Comparison of ENCODE assay signal across 17 cellular contexts in the genomic region with DNA sequence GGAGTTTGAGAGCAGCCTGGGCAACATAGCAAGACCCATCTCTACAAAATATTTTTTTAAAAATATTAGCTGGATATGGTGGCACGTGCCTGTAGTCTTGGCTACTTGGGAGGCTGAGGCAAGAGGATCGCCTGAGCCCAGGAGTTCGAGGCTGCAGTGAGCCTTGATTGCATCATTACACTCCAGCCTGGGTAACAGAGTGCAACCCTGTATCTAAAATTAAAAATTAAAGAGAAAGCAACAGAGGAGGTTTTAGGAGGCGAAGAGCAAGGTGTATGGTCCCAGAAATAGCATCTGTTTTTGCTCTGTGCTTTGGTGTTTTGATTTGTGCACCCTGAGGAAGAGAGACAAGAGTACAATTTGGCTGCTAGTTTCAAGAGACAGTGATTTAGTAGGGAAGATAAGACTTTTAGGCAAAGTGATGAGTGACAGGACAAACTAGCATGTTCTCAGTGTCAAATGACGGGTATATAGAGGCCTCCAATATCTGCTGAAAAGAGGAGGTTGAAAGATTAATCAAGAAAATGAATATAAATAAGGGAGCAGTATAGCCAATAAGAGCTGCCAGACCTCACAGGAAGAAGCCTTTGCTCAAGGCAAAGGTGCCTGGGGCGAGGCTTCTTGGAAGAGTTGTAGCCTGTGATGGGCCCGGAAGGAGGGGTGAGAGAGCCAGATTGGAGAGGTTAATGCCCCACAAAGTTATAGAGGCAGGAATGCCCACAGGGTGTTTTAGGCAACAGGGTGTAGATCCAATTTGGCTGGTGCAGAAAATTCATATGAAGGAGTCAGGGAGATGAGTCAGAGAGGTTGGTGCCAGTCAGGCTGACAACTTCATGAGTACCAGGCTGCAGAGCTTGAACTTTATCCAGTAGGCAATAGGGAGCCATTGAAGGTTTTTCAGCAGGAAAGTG. TPM values are rescaled to one million over a fixed set of nuclear protein-coding genes. Genes with fewer than 3 reads are reported as not detected.
DNase-seq lines count a peak whose midpoint lies in the region; ATAC-seq, FAIRE-seq and TF ChIP-seq lines count a peak whose summit lies in the region.
"Had no signal": no experiment of that assay in that cellular context is flagged by ENCODE, and none has a peak within 500 bp of the region (broad histone marks: within the 10 kb centered on the region; RNA-seq: fewer than 3 reads in every experiment).

No MANE protein-coding gene starts in this region.

- DNase-seq in M059J (ENCODE audit: low read depth) (peak; percentile 96), body of pancreas (no peak), keratinocyte (ENCODE audit: low read depth, low spot score) (peak; percentile 32), thoracic aorta (ENCODE audit: low spot score) (peak; percentile 26), medulla oblongata (ENCODE audit: extremely low spot score) (no peak), D341Med (ENCODE audit: low spot score) (no peak)
- DNase-seq: activated CD4-positive, CD25-positive, alpha-beta regulatory T cell treated with anti-CD3 and anti-CD28 coated beads, Interleukin-2, amount 50 U/mL, for 72 hours; activated T-cell treated with anti-CD3 and anti-CD28 coated beads, Interleukin-2, amount 50 U/mL, for 24 hours; endodermal cell; IMR-90; mesenchymal stem cell; NCI-H2081; stimulated activated CD4-positive, alpha-beta T cell treated with anti-CD3 and anti-CD28 coated beads, Interleukin-2, amount 100 ng/mL, for 48 hours; stimulated activated naive B cell treated with anti-CD40 and anti-IgM and Interleukin-4, amounts not matched to agents 10 μg/mL and 1 μg/mL and 100 μg/mL, for 72 hours had no signal

- H3K27ac ChIP-seq in body of pancreas (peak overlapping the region in 3 of 4 donors; percentile 33 to 87 (median 45)), keratinocyte (ENCODE audit: control insufficient read depth, insufficient read depth, low read length) (no peak overlapping the region), thoracic aorta (peak overlapping the region; percentile 87 to 90)
- H3K27ac ChIP-seq: parathyroid adenoma had no signal

- no peaks in the 10 kb centered on the region for H3K9me3 ChIP-seq in body of pancreas
- no peaks in the 10 kb centered on the region for H3K9me3 ChIP-seq in keratinocyte (ENCODE audit: control insufficient read depth, low read depth, low read length)
- no peaks in the 10 kb centered on the region for H3K9me3 ChIP-seq in thoracic aorta

- H3K79me2 ChIP-seq in keratinocyte (ENCODE audit: control insufficient read depth, insufficient read depth, low read length) = no peaks in the 10 kb centered on the region
- H3K79me2 ChIP-seq: parathyroid adenoma had no signal

- no peaks in the 10 kb centered on the region for H3K9me1 ChIP-seq in keratinocyte (ENCODE audit: control insufficient read depth, extremely low read depth, insufficient read depth, low read length)

- no peaks in the 10 kb centered on the region for H4K20me1 ChIP-seq in keratinocyte (ENCODE audit: control insufficient read depth, extremely low read depth, insufficient read depth, low read length)

- H3K4me1 ChIP-seq in body of pancreas (peaks cover 46% of the 10 kb centered on the region), keratinocyte (ENCODE audit: control insufficient read depth, extremely low read depth, insufficient read depth, low read length) (peaks cover 20% of the 10 kb centered on the region), thoracic aorta (ENCODE audit: control insufficient read depth in 1 of 2, low read depth in 2 of 2) (peaks cover 40 to 84% of the 10 kb centered on the region in 2 donors)
- H3K4me1 ChIP-seq: parathyroid adenoma had no signal

- no peak overlapping the region for H2AFZ ChIP-seq in keratinocyte (ENCODE audit: control insufficient read depth, low read length)
- H2AFZ ChIP-seq: parathyroid adenoma had no signal

- H3K36me3 ChIP-seq in body of pancreas (replicated peaks in 1 of 2; ENCODE audit: insufficient read depth in 1 of 2, low read depth in 2 of 2) (no peaks in the 10 kb centered on the region), keratinocyte (ENCODE audit: control insufficient read depth in 2 of 2, extremely low read depth in 1 of 2, insufficient read depth in 2 of 2, low read length in 2 of 2) (no peaks in the 10 kb centered on the region), thoracic aorta (no peaks in the 10 kb centered on the region)

- H3K4me3 ChIP-seq in body of pancreas (no peak overlapping the region), keratinocyte (ENCODE audit: control insufficient read depth in 2 of 3, extremely low read depth in 1 of 3, insufficient read depth in 2 of 3, low read depth in 1 of 3, low read length in 3 of 3) (no peak overlapping the region), thoracic aorta (no peak overlapping the region)

- TF ChIP-seq POLR2A in body of pancreas (IDR thresholded peaks at IDR 0.05) = no peak

- ATAC-seq in body of pancreas (no peak), thoracic aorta (ENCODE audit: insufficient number of reproducible peaks, low FRiP score, low read depth) (no peak), HG03025 (IDR thresholded peaks at IDR 0.05; ENCODE audit: low FRiP score, unreplicated experiment) (no peak), HG03342 (IDR thresholded peaks at IDR 0.05; ENCODE audit: unreplicated experiment) (no peak)
- ATAC-seq: stimulated activated naive B cell treated with anti-CD40 and anti-IgM and Interleukin-4, amounts not matched to agents 10 μg/mL and 1 μg/mL and 100 μg/mL, for 72 hours had no signal

- 83 to 89% methylated on average over 7 of the region's 7 CpGs for WGBS in body of pancreas, 2 donors

- H3K27me3 ChIP-seq in body of pancreas (no peaks in the 10 kb centered on the region), keratinocyte (ENCODE audit: control insufficient read depth, extremely low read depth, insufficient read depth, low read length) (no peaks in the 10 kb centered on the region), thoracic aorta (replicated peaks; ENCODE audit: insufficient read depth) (no peaks in the 10 kb centered on the region)

- FAIRE-seq in keratinocyte (lab: Jason Lieb, UNC) = peak; percentile 86

- no peak for TF ChIP-seq CTCF in body of pancreas (IDR thresholded peaks at IDR 0.05)
- peak in 2 of 3 experiments; percentile 12 to 18 for TF ChIP-seq CTCF in keratinocyte (optimal IDR thresholded peaks at IDR 0.05 in 1 of 3, IDR thresholded peaks at IDR 0.05 in 1 of 3, conservative IDR thresholded peaks at IDR 0.05 in 1 of 3; ENCODE audit: extremely low read depth in 1 of 3, insufficient read depth in 2 of 3, low read length in 3 of 3)
- TF ChIP-seq CTCF in thoracic aorta (IDR thresholded peaks at IDR 0.05) = no peak

- dilution Hi-C loops in keratinocyte (cut with MboI; ENCODE audit: extremely low pct_ligation_motif_present, low sequenced_read_pairs) = no loop called here

- intact Hi-C loops in body of pancreas (cut with DNase I) = no loop called here

- H3K9ac ChIP-seq in keratinocyte (ENCODE audit: control insufficient read depth, extremely low read depth, insufficient read depth, low read length) = no peak overlapping the region
- H3K9ac ChIP-seq: parathyroid adenoma had no signal

- no peak overlapping the region for H3K4me2 ChIP-seq in keratinocyte (ENCODE audit: control insufficient read depth, extremely low read depth, insufficient read depth, low read depth, low read length)

RNA-seq across cellular contexts. Expression of gene HLF, which starts 11.4 kb away (rescaled TPM):
- total RNA-seq in M059J (2014; rRNA removed; shearing (Covaris generic)) = 4.4 and 5.3 TPM in 2 replicates
- total RNA-seq in body of pancreas (1 to 10 TPM; 4.2 to 4.9 TPM), thoracic aorta (10 to 100 TPM; 10.2 to 12.5 TPM)
- polyA plus RNA-seq in keratinocyte = 0.09 to 0.85 TPM (median 0.21 TPM) in 3 replicates
- polyA plus RNA-seq in keratinocyte (2011; ENCODE audit: low read depth) = 0.39 TPM
- polyA plus RNA-seq in keratinocyte (2011; cell fraction: cytosol; rRNA removed) = 0.06 and 0.13 TPM in 2 replicates
- polyA plus RNA-seq in keratinocyte (2011; cell fraction: nucleus; rRNA removed) = 0.53 and 1.4 TPM in 2 replicates
- polyA plus RNA-seq in keratinocyte (2012; ENCODE audit: low replicate concordance) = 0.15 and 0.78 TPM in 2 replicates
- polyA minus RNA-seq in keratinocyte = 0.19 to 2.2 TPM in 2 of 3 replicates, not detected in the other
- polyA minus RNA-seq in keratinocyte (2011; cell fraction: cytosol; rRNA and poly(A)+ RNA removed) = not detected
- polyA minus RNA-seq in keratinocyte (2011; cell fraction: nucleus; rRNA and poly(A)+ RNA removed) = 0.32 and 0.78 TPM in 2 replicates
- total RNA-seq: endodermal cell had no signal
- polyA plus RNA-seq: IMR-90 had no signal

Comparison
In these comparisons a context has a peak if more than half of its experiments do, and no peak if none do; other contexts are left out.
1. DNase-seq: peak in M059J (single experiment), keratinocyte (single experiment) and thoracic aorta (single experiment); none in body of pancreas (0 of 4), medulla oblongata (single experiment) and D341Med (single experiment).
2. CTCF ChIP-seq: peak in keratinocyte (2 of 3); none in body of pancreas (0 of 7) and thoracic aorta (single experiment).